1 cellular context compared by ENCODE assay signal in the genomic region with DNA sequence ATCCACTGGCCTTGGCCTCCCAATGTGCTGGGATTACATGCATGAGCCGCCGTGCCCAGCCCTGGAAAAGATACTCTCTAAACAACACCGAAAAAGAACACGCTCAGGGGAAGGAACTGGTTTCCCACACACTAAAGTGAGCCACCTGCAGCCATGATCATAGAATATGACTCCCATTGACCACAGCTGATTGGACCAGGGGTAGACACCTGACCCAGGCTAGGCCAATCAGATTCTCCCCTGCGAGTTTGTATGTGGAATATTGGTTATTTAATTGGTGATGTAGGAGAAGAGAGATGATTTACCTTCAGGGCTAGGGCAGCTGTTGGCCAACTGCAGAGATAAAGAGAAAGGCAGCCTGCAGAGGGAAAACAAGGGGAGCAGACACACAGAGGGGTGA.
TF ChIP-seq lines count a peak whose summit lies in the region.

No MANE protein-coding gene starts in this region.

TF ChIP-seq in HCT116, 20 proteins besides CTCF, POLR2A, EP300 and RAD21:
- TF ChIP-seq, protein P1, sequence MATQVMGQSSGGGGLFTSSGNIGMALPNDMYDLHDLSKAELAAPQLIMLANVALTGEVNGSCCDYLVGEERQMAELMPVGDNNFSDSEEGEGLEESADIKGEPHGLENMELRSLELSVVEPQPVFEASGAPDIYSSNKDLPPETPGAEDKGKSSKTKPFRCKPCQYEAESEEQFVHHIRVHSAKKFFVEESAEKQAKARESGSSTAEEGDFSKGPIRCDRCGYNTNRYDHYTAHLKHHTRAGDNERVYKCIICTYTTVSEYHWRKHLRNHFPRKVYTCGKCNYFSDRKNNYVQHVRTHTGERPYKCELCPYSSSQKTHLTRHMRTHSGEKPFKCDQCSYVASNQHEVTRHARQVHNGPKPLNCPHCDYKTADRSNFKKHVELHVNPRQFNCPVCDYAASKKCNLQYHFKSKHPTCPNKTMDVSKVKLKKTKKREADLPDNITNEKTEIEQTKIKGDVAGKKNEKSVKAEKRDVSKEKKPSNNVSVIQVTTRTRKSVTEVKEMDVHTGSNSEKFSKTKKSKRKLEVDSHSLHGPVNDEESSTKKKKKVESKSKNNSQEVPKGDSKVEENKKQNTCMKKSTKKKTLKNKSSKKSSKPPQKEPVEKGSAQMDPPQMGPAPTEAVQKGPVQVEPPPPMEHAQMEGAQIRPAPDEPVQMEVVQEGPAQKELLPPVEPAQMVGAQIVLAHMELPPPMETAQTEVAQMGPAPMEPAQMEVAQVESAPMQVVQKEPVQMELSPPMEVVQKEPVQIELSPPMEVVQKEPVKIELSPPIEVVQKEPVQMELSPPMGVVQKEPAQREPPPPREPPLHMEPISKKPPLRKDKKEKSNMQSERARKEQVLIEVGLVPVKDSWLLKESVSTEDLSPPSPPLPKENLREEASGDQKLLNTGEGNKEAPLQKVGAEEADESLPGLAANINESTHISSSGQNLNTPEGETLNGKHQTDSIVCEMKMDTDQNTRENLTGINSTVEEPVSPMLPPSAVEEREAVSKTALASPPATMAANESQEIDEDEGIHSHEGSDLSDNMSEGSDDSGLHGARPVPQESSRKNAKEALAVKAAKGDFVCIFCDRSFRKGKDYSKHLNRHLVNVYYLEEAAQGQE (IDR thresholded peaks at IDR 0.05; ENCODE audit: low read depth) = no peak
- no peak for TF ChIP-seq SIN3A (IDR thresholded peaks at IDR 0.05; ENCODE audit: low read depth)
- no peak for TF ChIP-seq EZH2phosphoT487 (IDR thresholded peaks at IDR 0.05; ENCODE audit: borderline replicate concordance)
- TF ChIP-seq, protein P2, sequence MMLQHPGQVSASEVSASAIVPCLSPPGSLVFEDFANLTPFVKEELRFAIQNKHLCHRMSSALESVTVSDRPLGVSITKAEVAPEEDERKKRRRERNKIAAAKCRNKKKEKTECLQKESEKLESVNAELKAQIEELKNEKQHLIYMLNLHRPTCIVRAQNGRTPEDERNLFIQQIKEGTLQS (IDR thresholded peaks at IDR 0.05) = no peak
- TF ChIP-seq, protein P3, sequence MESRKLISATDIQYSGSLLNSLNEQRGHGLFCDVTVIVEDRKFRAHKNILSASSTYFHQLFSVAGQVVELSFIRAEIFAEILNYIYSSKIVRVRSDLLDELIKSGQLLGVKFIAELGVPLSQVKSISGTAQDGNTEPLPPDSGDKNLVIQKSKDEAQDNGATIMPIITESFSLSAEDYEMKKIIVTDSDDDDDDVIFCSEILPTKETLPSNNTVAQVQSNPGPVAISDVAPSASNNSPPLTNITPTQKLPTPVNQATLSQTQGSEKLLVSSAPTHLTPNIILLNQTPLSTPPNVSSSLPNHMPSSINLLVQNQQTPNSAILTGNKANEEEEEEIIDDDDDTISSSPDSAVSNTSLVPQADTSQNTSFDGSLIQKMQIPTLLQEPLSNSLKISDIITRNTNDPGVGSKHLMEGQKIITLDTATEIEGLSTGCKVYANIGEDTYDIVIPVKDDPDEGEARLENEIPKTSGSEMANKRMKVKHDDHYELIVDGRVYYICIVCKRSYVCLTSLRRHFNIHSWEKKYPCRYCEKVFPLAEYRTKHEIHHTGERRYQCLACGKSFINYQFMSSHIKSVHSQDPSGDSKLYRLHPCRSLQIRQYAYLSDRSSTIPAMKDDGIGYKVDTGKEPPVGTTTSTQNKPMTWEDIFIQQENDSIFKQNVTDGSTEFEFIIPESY (IDR thresholded peaks at IDR 0.05; ENCODE audit: extremely low read depth, insufficient replicate concordance, low read length) = no peak
- TF ChIP-seq SRF (IDR thresholded peaks at IDR 0.05; ENCODE audit: low read depth) = no peak
- TF ChIP-seq ZNF274 (IDR thresholded peaks at IDR 0.05; ENCODE audit: low read depth, low read length) = no peak
TF ChIP-seq in HCT116: peak in this region for 0.
